8 cellular contexts compared by ENCODE assay signal in the genomic region with DNA sequence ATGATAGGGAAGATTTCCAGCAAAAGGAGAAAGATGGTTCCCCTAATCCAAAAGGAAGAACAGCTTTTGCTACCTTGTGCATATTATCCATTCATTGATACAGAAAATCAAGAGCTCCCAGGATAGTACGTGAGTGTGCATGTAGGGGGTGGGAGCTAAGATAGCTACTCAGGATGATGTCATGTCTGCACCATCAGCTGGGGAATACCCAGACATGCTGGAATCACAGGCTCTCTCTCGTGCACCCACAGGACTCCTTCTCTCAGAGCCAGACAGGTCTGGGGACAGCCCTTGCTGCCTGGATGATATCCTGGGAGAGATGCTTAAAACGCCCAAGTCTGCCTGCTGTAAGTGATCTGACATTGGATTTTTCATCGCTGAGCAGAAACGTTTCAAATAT. TPM values are rescaled to one million over a fixed set of nuclear protein-coding genes. Genes with fewer than 3 reads are reported as not detected.
A peak's percentile ranks its signal among the peaks of the same experiment; 100 is the strongest.
DNase-seq lines count a peak whose midpoint lies in the region; ATAC-seq, FAIRE-seq and TF ChIP-seq lines count a peak whose summit lies in the region.

No MANE protein-coding gene starts in this region.

- no peak overlapping the region for H3K27ac ChIP-seq in substantia nigra (ENCODE audit: low read depth, low read length, poor library complexity, severe bottlenecking)

- no peak for TF ChIP-seq CTCF in bronchial epithelial cell (IDR thresholded peaks at IDR 0.05; ENCODE audit: insufficient read depth, low read length, severe bottlenecking)

- H3K27me3 ChIP-seq in bronchial epithelial cell (ENCODE audit: control insufficient read depth, insufficient read depth, low read length), result no peaks in the 10 kb centered on the region

- no peaks in the 10 kb centered on the region for H3K36me3 ChIP-seq in bronchial epithelial cell (ENCODE audit: control insufficient read depth, insufficient read depth, low read length)

- intact Hi-C loops in sciatic nerve (cut with DNase I), result no loop called here

- FAIRE-seq in bronchial epithelial cell (lab: Jason Lieb, UNC), result no peak

- peak; percentile 69 for ATAC-seq in GM19025 (IDR thresholded peaks at IDR 0.05; ENCODE audit: low read depth, unreplicated experiment)
- ATAC-seq in HG03139 (IDR thresholded peaks at IDR 0.05; ENCODE audit: unreplicated experiment), result peak; percentile 65
- no peak for ATAC-seq in sciatic nerve
- no peak for ATAC-seq in GM19467 (IDR thresholded peaks at IDR 0.05; ENCODE audit: unreplicated experiment)

- no peak overlapping the region for H3K4me3 ChIP-seq in bronchial epithelial cell (ENCODE audit: low read depth, low read length)

- DNase-seq in bronchial epithelial cell (ENCODE audit: low read depth) (peak; percentile 89), sciatic nerve (ENCODE audit: low spot score) (peak; percentile 13), DMS153 treated with DMSO at 0.1 percent for 48 hours (lab: John Stamatoyannopoulos, UW; ENCODE audit: unreplicated experiment) (no peak), substantia nigra (lab: John Stamatoyannopoulos, UW) (no peak), mesenteric fat pad (ENCODE audit: low spot score) (no peak)

RNA-seq across cellular contexts. Expression of gene FOXN3, which starts 38.9 kb away (rescaled TPM):
- total RNA-seq in bronchial epithelial cell, result 5.8 and 7.8 TPM in 2 replicates
- 80.9 TPM for total RNA-seq in sciatic nerve
- 136 TPM for total RNA-seq in mesenteric fat pad

Comparison
In these comparisons a context has a peak if more than half of its experiments do, and no peak if none do; other contexts are left out.
1. ATAC-seq: peak in GM19025 (single experiment) and HG03139 (single experiment); none in sciatic nerve (single experiment) and GM19467 (single experiment).
2. DNase-seq: peak in bronchial epithelial cell (single experiment) and sciatic nerve (single experiment); none in DMS153 treated with DMSO at 0.1 percent for 48 hours (single experiment), substantia nigra (0 of 49) and mesenteric fat pad (single experiment).